1 cellular context compared by ENCODE assay signal in the genomic region with DNA sequence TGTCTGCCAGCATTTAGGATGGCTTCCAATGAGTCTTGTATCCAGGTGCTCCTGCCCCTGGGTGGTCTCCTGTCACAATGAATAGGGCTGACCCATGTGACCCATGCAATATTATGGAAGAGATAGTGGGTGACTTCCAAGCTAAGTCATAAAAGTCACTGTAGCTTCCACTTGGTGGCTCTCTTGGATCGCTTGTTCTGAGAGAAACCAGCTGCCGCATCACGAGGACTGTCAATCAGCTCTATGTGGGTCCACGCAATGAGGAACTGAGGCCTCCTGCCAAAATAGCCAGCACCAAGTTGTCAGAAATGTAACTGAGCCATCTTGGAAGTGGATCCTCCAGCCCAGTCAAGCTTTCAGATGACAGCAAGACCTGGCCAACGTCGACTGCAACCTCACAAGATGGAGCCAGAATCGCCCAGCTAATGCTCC.
TF ChIP-seq lines count a peak whose summit lies in the region.

No MANE protein-coding gene starts in this region.

TF ChIP-seq in HepG2, 621 proteins besides CTCF, POLR2A, EP300 and RAD21 (continued from another document and continues in another):
- no peak for TF ChIP-seq CBX2 (IDR thresholded peaks at IDR 0.05; ENCODE audit: low read depth, low read length)
- no peak for TF ChIP-seq CBX2 (CRISPR knock-in tag; IDR thresholded peaks at IDR 0.05; ENCODE audit: low read depth)
- peak; percentile 64 for TF ChIP-seq ZBTB7B (CRISPR knock-in tag; IDR thresholded peaks at IDR 0.05)
- no peak for TF ChIP-seq NFATC3 (CRISPR knock-in tag; IDR thresholded peaks at IDR 0.05)
- no peak for TF ChIP-seq ZNF275 (CRISPR knock-in tag; IDR thresholded peaks at IDR 0.05; ENCODE audit: borderline replicate concordance)
- TF ChIP-seq, protein P1, sequence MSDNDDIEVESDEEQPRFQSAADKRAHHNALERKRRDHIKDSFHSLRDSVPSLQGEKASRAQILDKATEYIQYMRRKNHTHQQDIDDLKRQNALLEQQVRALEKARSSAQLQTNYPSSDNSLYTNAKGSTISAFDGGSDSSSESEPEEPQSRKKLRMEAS (IDR thresholded peaks at IDR 0.05): peak; percentile 33; the same call in 1 of the 2 replicates
- TF ChIP-seq DZIP1 (CRISPR knock-in tag; IDR thresholded peaks at IDR 0.05): no peak
- TF ChIP-seq GTF2F1 (IDR thresholded peaks at IDR 0.05; ENCODE audit: low read length): no peak
- TF ChIP-seq FOXA1 (IDR thresholded peaks at IDR 0.05): no peak
- peak; percentile 27; the same call in 1 of the 2 replicates for TF ChIP-seq FOXA1 (CRISPR knock-in tag; IDR thresholded peaks at IDR 0.05)
- TF ChIP-seq ZNF136 (CRISPR knock-in tag; IDR thresholded peaks at IDR 0.05; ENCODE audit: low read depth): no peak
- TF ChIP-seq, protein P2, sequence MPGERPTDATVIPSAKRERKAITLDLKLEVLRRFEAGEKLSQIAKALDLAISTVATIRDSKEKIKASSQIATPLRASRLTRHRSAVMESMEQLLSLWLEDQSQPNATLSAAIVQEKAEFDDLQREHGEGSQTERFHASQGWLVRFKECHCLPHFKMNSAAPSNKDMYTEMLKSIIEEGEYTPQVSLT (CRISPR knock-in tag; IDR thresholded peaks at IDR 0.05; ENCODE audit: borderline replicate concordance, low read depth): no peak
- TF ChIP-seq CBFB (CRISPR knock-in tag; IDR thresholded peaks at IDR 0.05): 0 out of 2 replicates have a peak, but pooled peaks have one; percentile 46
- peak; percentile 67 to 88 for TF ChIP-seq HMGXB4 (CRISPR knock-in tag; IDR thresholded peaks at IDR 0.05; ENCODE audit: borderline replicate concordance in 1 of 2, low read depth in 1 of 2)
- peak; percentile 53; the same call in 1 of the 2 replicates for TF ChIP-seq KMT2B (CRISPR knock-in tag; IDR thresholded peaks at IDR 0.05)
- peak; percentile 84; the same call in 1 of the 2 replicates for TF ChIP-seq KLF11 (CRISPR knock-in tag; IDR thresholded peaks at IDR 0.05)
- peak; percentile 65; the same call in 1 of the 2 replicates for TF ChIP-seq ATF2 (CRISPR knock-in tag; IDR thresholded peaks at IDR 0.05)
- TF ChIP-seq GABPB1 (CRISPR knock-in tag; IDR thresholded peaks at IDR 0.05): peak; percentile 43; the same call in 1 of the 2 replicates
- TF ChIP-seq, protein P3, sequence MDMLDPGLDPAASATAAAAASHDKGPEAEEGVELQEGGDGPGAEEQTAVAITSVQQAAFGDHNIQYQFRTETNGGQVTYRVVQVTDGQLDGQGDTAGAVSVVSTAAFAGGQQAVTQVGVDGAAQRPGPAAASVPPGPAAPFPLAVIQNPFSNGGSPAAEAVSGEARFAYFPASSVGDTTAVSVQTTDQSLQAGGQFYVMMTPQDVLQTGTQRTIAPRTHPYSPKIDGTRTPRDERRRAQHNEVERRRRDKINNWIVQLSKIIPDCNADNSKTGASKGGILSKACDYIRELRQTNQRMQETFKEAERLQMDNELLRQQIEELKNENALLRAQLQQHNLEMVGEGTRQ (IDR thresholded peaks at IDR 0.05; ENCODE audit: low read depth, low read length): peak; percentile 62
- TF ChIP-seq, protein P3 (CRISPR knock-in tag; IDR thresholded peaks at IDR 0.05; ENCODE audit: borderline replicate concordance): no peak; the same call in 1 of the 2 replicates
- TF ChIP-seq HOXD1 (CRISPR knock-in tag; IDR thresholded peaks at IDR 0.05): no peak
- TF ChIP-seq CHCHD3 (CRISPR knock-in tag; IDR thresholded peaks at IDR 0.05): no peak
- TF ChIP-seq THAP11 (CRISPR knock-in tag; IDR thresholded peaks at IDR 0.05): peak; percentile 59
- 0 out of 2 replicates have a peak, but pooled peaks have one; percentile 34 for TF ChIP-seq AHR (CRISPR knock-in tag; IDR thresholded peaks at IDR 0.05)
- TF ChIP-seq, protein P4, sequence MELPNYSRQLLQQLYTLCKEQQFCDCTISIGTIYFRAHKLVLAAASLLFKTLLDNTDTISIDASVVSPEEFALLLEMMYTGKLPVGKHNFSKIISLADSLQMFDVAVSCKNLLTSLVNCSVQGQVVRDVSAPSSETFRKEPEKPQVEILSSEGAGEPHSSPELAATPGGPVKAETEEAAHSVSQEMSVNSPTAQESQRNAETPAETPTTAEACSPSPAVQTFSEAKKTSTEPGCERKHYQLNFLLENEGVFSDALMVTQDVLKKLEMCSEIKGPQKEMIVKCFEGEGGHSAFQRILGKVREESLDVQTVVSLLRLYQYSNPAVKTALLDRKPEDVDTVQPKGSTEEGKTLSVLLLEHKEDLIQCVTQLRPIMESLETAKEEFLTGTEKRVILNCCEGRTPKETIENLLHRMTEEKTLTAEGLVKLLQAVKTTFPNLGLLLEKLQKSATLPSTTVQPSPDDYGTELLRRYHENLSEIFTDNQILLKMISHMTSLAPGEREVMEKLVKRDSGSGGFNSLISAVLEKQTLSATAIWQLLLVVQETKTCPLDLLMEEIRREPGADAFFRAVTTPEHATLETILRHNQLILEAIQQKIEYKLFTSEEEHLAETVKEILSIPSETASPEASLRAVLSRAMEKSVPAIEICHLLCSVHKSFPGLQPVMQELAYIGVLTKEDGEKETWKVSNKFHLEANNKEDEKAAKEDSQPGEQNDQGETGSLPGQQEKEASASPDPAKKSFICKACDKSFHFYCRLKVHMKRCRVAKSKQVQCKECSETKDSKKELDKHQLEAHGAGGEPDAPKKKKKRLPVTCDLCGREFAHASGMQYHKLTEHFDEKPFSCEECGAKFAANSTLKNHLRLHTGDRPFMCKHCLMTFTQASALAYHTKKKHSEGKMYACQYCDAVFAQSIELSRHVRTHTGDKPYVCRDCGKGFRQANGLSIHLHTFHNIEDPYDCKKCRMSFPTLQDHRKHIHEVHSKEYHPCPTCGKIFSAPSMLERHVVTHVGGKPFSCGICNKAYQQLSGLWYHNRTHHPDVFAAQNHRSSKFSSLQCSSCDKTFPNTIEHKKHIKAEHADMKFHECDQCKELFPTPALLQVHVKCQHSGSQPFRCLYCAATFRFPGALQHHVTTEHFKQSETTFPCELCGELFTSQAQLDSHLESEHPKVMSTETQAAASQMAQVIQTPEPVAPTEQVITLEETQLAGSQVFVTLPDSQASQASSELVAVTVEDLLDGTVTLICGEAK (IDR thresholded peaks at IDR 0.05): no peak
- TF ChIP-seq, protein P4 (CRISPR knock-in tag; IDR thresholded peaks at IDR 0.05): no peak
- TF ChIP-seq, protein P5, sequence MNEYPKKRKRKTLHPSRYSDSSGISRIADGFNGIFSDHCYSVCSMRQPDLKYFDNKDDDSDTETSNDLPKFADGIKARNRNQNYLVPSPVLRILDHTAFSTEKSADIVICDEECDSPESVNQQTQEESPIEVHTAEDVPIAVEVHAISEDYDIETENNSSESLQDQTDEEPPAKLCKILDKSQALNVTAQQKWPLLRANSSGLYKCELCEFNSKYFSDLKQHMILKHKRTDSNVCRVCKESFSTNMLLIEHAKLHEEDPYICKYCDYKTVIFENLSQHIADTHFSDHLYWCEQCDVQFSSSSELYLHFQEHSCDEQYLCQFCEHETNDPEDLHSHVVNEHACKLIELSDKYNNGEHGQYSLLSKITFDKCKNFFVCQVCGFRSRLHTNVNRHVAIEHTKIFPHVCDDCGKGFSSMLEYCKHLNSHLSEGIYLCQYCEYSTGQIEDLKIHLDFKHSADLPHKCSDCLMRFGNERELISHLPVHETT (CRISPR knock-in tag; conservative IDR thresholded peaks at IDR 0.05): no peak
- TF ChIP-seq TARDBP (CRISPR knock-in tag; IDR thresholded peaks at IDR 0.05): peak; percentile 77; the same call in 1 of the 2 replicates
- 0 out of 2 replicates have a peak, but pooled peaks have one; percentile 5 for TF ChIP-seq ZNF773 (CRISPR knock-in tag; IDR thresholded peaks at IDR 0.05; ENCODE audit: borderline replicate concordance)
- peak; percentile 57; the same call in 1 of the 2 replicates for TF ChIP-seq MXD4 (CRISPR knock-in tag; IDR thresholded peaks at IDR 0.05)
- peak; percentile 24; the same call in 1 of the 2 replicates for TF ChIP-seq DRAP1 (CRISPR knock-in tag; IDR thresholded peaks at IDR 0.05)
